7 cellular contexts compared by ENCODE assay signal in the genomic region with DNA sequence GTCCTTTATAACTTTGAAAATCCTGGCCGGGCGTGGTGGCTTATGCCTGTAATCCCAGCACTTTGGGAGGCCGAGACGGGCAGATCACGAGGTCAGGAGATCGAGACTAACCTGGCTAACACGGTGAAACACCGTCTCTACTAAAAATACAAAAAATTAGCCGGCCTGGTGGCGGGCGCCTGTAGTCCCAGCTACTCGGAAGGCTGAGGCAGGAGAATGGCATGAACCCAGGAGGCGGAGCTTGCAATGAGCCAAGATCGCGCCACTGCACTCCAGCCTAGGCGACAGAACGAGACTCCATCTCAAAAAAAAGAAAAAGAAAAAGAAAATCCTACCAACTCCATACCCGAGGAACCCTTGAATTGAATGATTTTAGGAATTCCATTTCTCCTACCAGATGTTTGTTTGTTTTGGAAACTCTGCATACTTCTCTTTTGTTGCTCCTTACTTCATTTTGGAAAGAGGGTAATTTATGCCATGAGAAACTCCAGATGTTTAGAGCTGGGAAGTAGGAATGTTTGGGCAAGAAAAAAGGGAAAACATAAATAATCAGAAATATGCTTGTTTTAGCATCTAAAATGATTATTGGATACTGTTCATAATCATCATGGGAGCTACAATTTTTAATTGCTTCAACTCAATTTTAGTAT. TPM values are rescaled to one million over a fixed set of nuclear protein-coding genes. Genes with fewer than 3 reads are reported as not detected.
"Had no signal": no experiment of that assay in that cellular context is flagged by ENCODE, and none has a peak within 500 bp of the region (broad histone marks: within the 10 kb centered on the region; RNA-seq: fewer than 3 reads in every experiment).

No MANE protein-coding gene starts in this region.

RNA-seq across cellular contexts. Expression of gene BMP8A, which starts 24.2 kb away (rescaled TPM):
- total RNA-seq: bronchial epithelial cell, foreskin keratinocyte, osteocyte, stomach had no signal
- polyA plus RNA-seq: foreskin keratinocyte, immature natural killer cell, keratinocyte, neural cell, stomach had no signal
